8 cellular contexts compared by ENCODE assay signal in genomic region chr12:48682927-48683326, GRCh38. TPM values are rescaled to one million over a fixed set of nuclear protein-coding genes. Genes with fewer than 3 reads are reported as not detected.
DNase-seq lines count a peak whose midpoint lies in the region; ATAC-seq and TF ChIP-seq lines count a peak whose summit lies in the region.

No MANE protein-coding gene starts in this region.

- H3K4me1 Mint-ChIP-seq in CD4-positive, CD25-positive, alpha-beta regulatory T cell: peaks cover 17 to 47% (median 35%) of the 10 kb centered on the region in 4 donors

- H3K36me3 Mint-ChIP-seq in CD4-positive, CD25-positive, alpha-beta regulatory T cell: peaks cover 22% of the 10 kb centered on the region

- ATAC-seq in CD4-positive, CD25-positive, alpha-beta regulatory T cell (ENCODE audit: low read depth in 2 of 2): no peak

- H3K9me3 Mint-ChIP-seq in CD4-positive, CD25-positive, alpha-beta regulatory T cell: peaks cover 0 to 1% (median 0%) of the 10 kb centered on the region in 7 donors

- H3K36me3 ChIP-seq in CD4-positive, CD25-positive, alpha-beta regulatory T cell (ENCODE audit: control insufficient read depth, insufficient read depth, low read length): peaks cover 18% of the 10 kb centered on the region
- peaks cover 12% of the 10 kb centered on the region; the same call in 1 of the 2 replicates for H3K36me3 ChIP-seq in Loucy (ENCODE audit: insufficient read depth, low read length)
- peaks cover 5% of the 10 kb centered on the region for H3K36me3 ChIP-seq in neutrophil

- H3K27me3 Mint-ChIP-seq in CD4-positive, CD25-positive, alpha-beta regulatory T cell: no peaks in the 10 kb centered on the region

- peaks cover 37% of the 10 kb centered on the region for H4K20me1 ChIP-seq in Loucy (ENCODE audit: insufficient read depth, low read length, poor library complexity, severe bottlenecking)

- peak overlapping the region; percentile 54 to 99 (median 96) for H3K4me3 Mint-ChIP-seq in CD4-positive, CD25-positive, alpha-beta regulatory T cell

- H3F3A ChIP-seq in Loucy (ENCODE audit: low read depth): no peaks in the 10 kb centered on the region

- H3K9me3 ChIP-seq in CD4-positive, CD25-positive, alpha-beta regulatory T cell (ENCODE audit: control insufficient read depth in 2 of 2, low read length in 2 of 2): no peaks in the 10 kb centered on the region
- H3K9me3 ChIP-seq in Loucy (ENCODE audit: insufficient read depth, low read depth, low read length) (no peaks in the 10 kb centered on the region), neutrophil (no peaks in the 10 kb centered on the region)

- peaks cover 41% of the 10 kb centered on the region for H3K79me2 ChIP-seq in Loucy (ENCODE audit: insufficient read depth, low read length)

- H3K4me2 ChIP-seq in Loucy (ENCODE audit: low read depth, low read length, poor library complexity, severe bottlenecking): peak overlapping the region; percentile 73

- peak overlapping the region in 1 of 3 donors; percentile 56 for H3K27ac Mint-ChIP-seq in CD4-positive, CD25-positive, alpha-beta regulatory T cell

- peak overlapping the region; percentile 98 for H3K4me3 ChIP-seq in CD4-positive, CD25-positive, alpha-beta regulatory T cell (ENCODE audit: low read depth, low read length)
- H3K4me3 ChIP-seq in Loucy (ENCODE audit: low read length, poor library complexity, severe bottlenecking) (peak overlapping the region; percentile 86), coronary artery (peak overlapping the region; percentile 88), neutrophil (ENCODE audit: low read depth in 1 of 2, low read length in 1 of 2) (peak overlapping the region; percentile 83 to 95)

- no peak overlapping the region for H3K27ac ChIP-seq in CD4-positive, CD25-positive, alpha-beta regulatory T cell (ENCODE audit: insufficient read depth, low read length, poor library complexity, severe bottlenecking)
- H3K27ac ChIP-seq in coronary artery: no peak overlapping the region
- no peak overlapping the region for H3K27ac ChIP-seq in neutrophil

- DNase-seq in CD4-positive, CD25-positive, alpha-beta regulatory T cell: no peak
- no peak for DNase-seq in coronary artery (ENCODE audit: low spot score)
- DNase-seq in hippocampal formation (lab: John Stamatoyannopoulos, UW): no peak
- no peak for DNase-seq in activated gamma-delta T cell treated with Interleukin-2 at 50 U/mL for 16 hours
- DNase-seq in activated CD4-positive, alpha-beta T cell treated with anti-CD3 and anti-CD28 coated beads for 1 hour: no peak
- DNase-seq in central memory CD4-positive, alpha-beta T cell: no peak

- peak overlapping the region; percentile 68 for H3K9ac ChIP-seq in Loucy (ENCODE audit: low read depth, low read length, poor library complexity, severe bottlenecking)

- H3K4me1 ChIP-seq in CD4-positive, CD25-positive, alpha-beta regulatory T cell (ENCODE audit: control insufficient read depth, insufficient read depth, low read length, poor library complexity, severe bottlenecking): peaks cover 42% of the 10 kb centered on the region
- H3K4me1 ChIP-seq in Loucy (ENCODE audit: insufficient read depth, low read length, poor library complexity, severe bottlenecking) (peaks cover 25% of the 10 kb centered on the region), neutrophil (ENCODE audit: control insufficient read depth in 1 of 2, insufficient read depth in 1 of 2, low read depth in 1 of 2, low read length in 1 of 2) (peaks cover 44 to 45% of the 10 kb centered on the region in 2 experiments)

- peak overlapping the region; percentile 93; the same call in 1 of the 2 replicates for H2AFZ ChIP-seq in Loucy (ENCODE audit: low read length)

- TF ChIP-seq CTCF in Loucy (conservative IDR thresholded peaks at IDR 0.05; ENCODE audit: low read length): no peak
- TF ChIP-seq CTCF in coronary artery (IDR thresholded peaks at IDR 0.05): no peak
- TF ChIP-seq CTCF in neutrophil (IDR thresholded peaks at IDR 0.05): no peak

- H3K9me2 ChIP-seq in Loucy (replicated peaks; ENCODE audit: low read depth, low read length): no peaks in the 10 kb centered on the region

- no peaks in the 10 kb centered on the region for H3K27me3 ChIP-seq in CD4-positive, CD25-positive, alpha-beta regulatory T cell (ENCODE audit: control insufficient read depth, insufficient read depth, low read length)
- H3K27me3 ChIP-seq in Loucy (ENCODE audit: insufficient read depth, low read length, poor library complexity, severe bottlenecking) (no peaks in the 10 kb centered on the region), neutrophil (no peaks in the 10 kb centered on the region)

RNA-seq across cellular contexts. Expression of gene KANSL2, which starts 0.9 kb away (rescaled TPM):
- 116 TPM for total RNA-seq in CD4-positive, CD25-positive, alpha-beta regulatory T cell
- polyA plus RNA-seq in CD4-positive, CD25-positive, alpha-beta regulatory T cell: 10 to 100 TPM; 30.9 to 40.8 (median 39.7) TPM

RNA-seq across cellular contexts. Expression of gene CCNT1, which starts 33.6 kb away (rescaled TPM):
- total RNA-seq in CD4-positive, CD25-positive, alpha-beta regulatory T cell: 117 TPM
- 10 to 100 TPM; 11.4 to 21.0 (median 16.1) TPM for polyA plus RNA-seq in CD4-positive, CD25-positive, alpha-beta regulatory T cell
